In the genomic region with DNA sequence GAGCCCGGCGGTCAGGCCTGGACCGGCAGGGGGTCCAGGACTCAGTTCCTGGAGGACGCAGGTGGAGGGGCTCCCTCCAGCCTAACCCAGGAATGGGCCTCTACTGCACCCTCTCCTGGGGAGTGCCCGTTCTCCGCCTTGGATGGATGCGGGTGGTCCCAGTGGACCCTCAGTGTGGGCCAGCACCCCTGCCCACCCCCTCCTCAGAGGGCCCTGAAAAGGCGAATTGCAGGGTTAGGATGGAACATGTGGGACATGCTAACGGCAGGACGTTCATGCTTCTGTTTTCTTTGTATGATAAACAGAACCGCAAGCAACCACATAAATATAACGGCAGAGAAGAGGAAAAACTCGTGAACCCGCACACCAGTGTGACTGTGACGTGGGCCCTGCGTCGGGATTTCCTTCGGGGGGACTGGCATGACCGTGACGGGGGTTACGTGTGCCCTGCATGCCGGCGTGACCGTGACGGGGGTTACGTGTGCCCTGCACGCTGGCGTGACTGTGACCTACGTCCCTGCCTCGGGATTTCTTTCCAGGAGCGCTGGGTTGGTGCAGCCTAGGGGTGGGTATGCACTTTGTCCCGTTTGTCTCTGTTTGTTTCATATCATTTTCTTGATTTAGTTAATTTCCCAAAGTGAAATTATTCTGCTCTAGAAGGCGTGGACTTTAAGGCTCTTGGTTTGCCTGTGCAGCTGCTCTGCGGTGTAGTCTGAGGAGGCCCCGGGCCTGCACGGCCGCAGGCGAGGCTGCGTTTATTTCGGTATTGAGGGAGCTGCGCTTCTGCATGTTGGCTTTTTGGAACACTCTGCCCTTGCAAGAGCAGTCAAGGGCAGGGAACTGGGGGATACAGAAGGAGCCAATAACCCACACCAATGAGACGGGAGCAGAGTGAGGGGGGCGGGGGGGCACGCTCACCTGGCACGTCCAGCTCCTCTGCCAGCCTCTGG, we compare ENCODE assay signal across 1 cellular context.
TF ChIP-seq lines count a peak whose summit lies in the region.

No MANE protein-coding gene starts in this region.

TF ChIP-seq in K562, 482 proteins besides CTCF, POLR2A, EP300 and RAD21:
- TF ChIP-seq MAZ (CRISPR knock-in tag; conservative IDR thresholded peaks at IDR 0.05 in 1 of 2, IDR thresholded peaks at IDR 0.05 in 1 of 2) (no peak), HMGN3 (IDR thresholded peaks at IDR 0.05; ENCODE audit: borderline replicate concordance, extremely low read depth, insufficient read length, low read depth, low read length) (peak; percentile 8)
